Comparison of ENCODE assay signal across 1 cellular context in the genomic region with DNA sequence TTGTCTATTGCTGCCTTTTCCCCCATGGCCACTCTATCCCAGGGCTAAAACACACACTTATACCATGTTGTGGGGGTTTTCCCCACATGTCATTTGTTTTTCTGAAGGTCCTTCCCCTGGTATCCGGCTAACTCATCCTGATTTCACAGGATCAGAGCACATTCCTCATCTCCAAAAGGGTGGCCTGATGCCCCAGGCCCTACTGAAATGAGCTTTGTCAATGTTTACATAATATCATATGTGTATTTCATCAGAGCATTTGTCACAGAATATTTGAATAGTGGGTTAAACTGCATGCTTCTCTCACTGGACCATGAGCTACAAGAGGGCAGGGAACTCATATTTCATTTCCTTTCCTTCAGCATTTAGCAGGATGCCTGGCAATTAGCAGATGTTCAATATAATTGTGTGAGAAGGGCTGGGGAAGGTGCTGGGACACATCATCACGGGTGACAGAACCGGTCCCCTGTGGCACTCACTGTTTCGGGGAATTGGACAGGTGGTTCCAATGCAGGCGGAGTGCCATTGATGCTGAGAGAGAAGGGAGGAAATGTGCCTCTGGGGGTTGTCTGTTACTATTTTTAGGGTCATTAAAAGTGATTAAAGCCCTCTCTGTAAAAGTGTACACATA.
A peak's percentile ranks its signal among the peaks of the same experiment; 100 is the strongest.
TF ChIP-seq lines count a peak whose summit lies in the region.

No MANE protein-coding gene starts in this region.

TF ChIP-seq in IMR-90, 13 proteins besides CTCF, POLR2A, EP300 and RAD21:
- TF ChIP-seq USF2 (IDR thresholded peaks at IDR 0.05; ENCODE audit: low read depth, low read length) (no peak), RCOR1 (IDR thresholded peaks at IDR 0.05; ENCODE audit: insufficient replicate concordance, low read length) (no peak), CEBPB (IDR thresholded peaks at IDR 0.05; ENCODE audit: low read depth, low read length) (peak; percentile 88), NFE2L2 (IDR thresholded peaks at IDR 0.05; ENCODE audit: low read depth, low read length) (peak; percentile 84), BHLHE40 (IDR thresholded peaks at IDR 0.05; ENCODE audit: low read depth, low read length) (peak; percentile 19; the same call in 1 of the 2 replicates), MXI1 (IDR thresholded peaks at IDR 0.05; ENCODE audit: borderline replicate concordance, low read depth, low read length) (0 out of 2 replicates have a peak, but pooled peaks have one; percentile 31), RFX5 (IDR thresholded peaks at IDR 0.05; ENCODE audit: low read depth, low read length) (peak; percentile 35; the same call in 1 of the 2 replicates)
